In the genomic region with DNA sequence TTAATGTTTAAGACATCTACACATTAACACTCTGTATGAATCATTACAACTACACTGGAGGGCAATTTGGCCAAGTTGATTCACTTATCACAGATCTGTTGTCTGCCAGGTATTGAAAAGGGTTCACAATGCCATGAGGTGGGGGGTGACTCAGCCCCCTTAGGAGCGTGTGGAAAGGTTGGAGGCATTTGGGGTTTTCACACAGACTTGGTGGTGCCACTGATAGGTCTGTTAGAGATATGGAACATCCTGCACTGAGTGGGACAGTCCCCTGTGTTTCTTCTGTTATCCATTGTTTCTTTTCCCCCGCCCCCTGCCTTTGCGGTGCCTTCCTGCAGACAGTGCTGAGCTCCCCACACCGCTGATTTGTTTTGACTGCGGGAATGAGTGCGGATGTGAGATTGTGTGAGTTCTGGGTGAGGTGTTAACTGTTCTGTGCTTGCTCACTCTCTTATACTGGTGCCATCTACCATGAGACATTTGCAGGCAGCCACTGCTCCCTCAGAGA, we compare ENCODE assay signal across 18 cellular contexts. TPM values are rescaled to one million over a fixed set of nuclear protein-coding genes. Genes with fewer than 3 reads are reported as not detected.
DNase-seq lines count a peak whose midpoint lies in the region; ATAC-seq, FAIRE-seq and TF ChIP-seq lines count a peak whose summit lies in the region.
"Had no signal": no experiment of that assay in that cellular context is flagged by ENCODE, and none has a peak within 500 bp of the region (broad histone marks: within the 10 kb centered on the region; RNA-seq: fewer than 3 reads in every experiment).

No MANE protein-coding gene starts in this region.

- TF ChIP-seq POLR2A in HepG2 (IDR thresholded peaks at IDR 0.05; ENCODE audit: insufficient read depth in 1 of 2, low read depth in 2 of 2, low read length in 2 of 2) = no peak

- TF ChIP-seq CTCF in HepG2 (CRISPR knock-in tag; IDR thresholded peaks at IDR 0.05) (no peak), left lung (IDR thresholded peaks at IDR 0.05) (no peak), hepatocyte (IDR thresholded peaks at IDR 0.05; ENCODE audit: poor library complexity) (no peak)

- in situ Hi-C loops in HepG2 (cut with HindIII; ENCODE audit: extremely low pct_ligation_motif_present, low pct_unique_long_range_greater_than_20kb) = no loop called here

- TF ChIP-seq RAD21 in HepG2 (CRISPR knock-in tag; IDR thresholded peaks at IDR 0.05) = no peak

- peak; percentile 32 for ATAC-seq in HepG2
- ATAC-seq in left lung = no peak
- no peak for ATAC-seq in HG03175 (IDR thresholded peaks at IDR 0.05; ENCODE audit: unreplicated experiment)
- ATAC-seq: naive thymus-derived CD8-positive, alpha-beta T cell; psoas muscle; upper lobe of right lung had no signal

- H3K27me3 Mint-ChIP-seq in activated naive CD8-positive, alpha-beta T cell treated with anti-CD3 and anti-CD28 coated beads for 36 hours = no peaks in the 10 kb centered on the region
- H3K27me3 Mint-ChIP-seq: dendritic cell treated with granulocyte-macrophage colony-stimulating factor and Interleukin-4, amounts not matched to agents 40 ng/mL and 50 ng/mL, for 4 days; naive thymus-derived CD8-positive, alpha-beta T cell had no signal

- no peak overlapping the region for H3K4me3 Mint-ChIP-seq in activated naive CD8-positive, alpha-beta T cell treated with anti-CD3 and anti-CD28 coated beads for 36 hours
- H3K4me3 Mint-ChIP-seq: dendritic cell treated with granulocyte-macrophage colony-stimulating factor and Interleukin-4, amounts not matched to agents 40 ng/mL and 50 ng/mL, for 4 days; naive thymus-derived CD8-positive, alpha-beta T cell had no signal

- H3K27me3 ChIP-seq in HepG2 (ENCODE audit: control insufficient read depth in 1 of 2, insufficient read depth in 2 of 2, low read length in 2 of 2) (peaks cover 0 to 10% of the 10 kb centered on the region in 2 experiments; a peak in 1 of 5 replicates), left lung (no peaks in the 10 kb centered on the region), hepatocyte (no peaks in the 10 kb centered on the region)
- H3K27me3 ChIP-seq: MG63, upper lobe of right lung had no signal

- intact Hi-C loops in HepG2 (cut with micrococcal nuclease; ENCODE audit: unreplicated experiment) = no loop called here
- intact Hi-C loops in left lung (cut with DNase I) = no loop called here

- peak overlapping the region; percentile 65 for H3K27ac Mint-ChIP-seq in activated naive CD8-positive, alpha-beta T cell treated with anti-CD3 and anti-CD28 coated beads for 36 hours
- H3K27ac Mint-ChIP-seq: dendritic cell treated with granulocyte-macrophage colony-stimulating factor and Interleukin-4, amounts not matched to agents 40 ng/mL and 50 ng/mL, for 4 days; naive thymus-derived CD8-positive, alpha-beta T cell had no signal

- H4K20me1 ChIP-seq in HepG2 (ENCODE audit: insufficient read depth, low read length) (no peaks in the 10 kb centered on the region), hepatocyte (ENCODE audit: insufficient read depth, poor library complexity, severe bottlenecking) (no peaks in the 10 kb centered on the region)

- no TSS peak for BruUV-seq in HepG2 (replicated peaks; lab: Mats Ljungman, UMichigan)

- H2AFZ ChIP-seq in HepG2 (ENCODE audit: low read length) (no peak overlapping the region), hepatocyte (no peak overlapping the region)

- peaks cover 12% of the 10 kb centered on the region for H3K4me1 Mint-ChIP-seq in activated naive CD8-positive, alpha-beta T cell treated with anti-CD3 and anti-CD28 coated beads for 36 hours
- H3K4me1 Mint-ChIP-seq: naive thymus-derived CD8-positive, alpha-beta T cell had no signal

- no peaks in the 10 kb centered on the region for H3K9me3 ChIP-seq in HepG2 (ENCODE audit: low read length)
- no peaks in the 10 kb centered on the region for H3K9me3 ChIP-seq in left lung
- H3K9me3 ChIP-seq in hepatocyte (ENCODE audit: low read depth) = no peaks in the 10 kb centered on the region
- H3K9me3 ChIP-seq: psoas muscle, upper lobe of right lung had no signal

- FAIRE-seq in HepG2 (lab: Jason Lieb, UNC) = no peak
- FAIRE-seq: astrocyte had no signal

- H3K9me3 Mint-ChIP-seq in activated naive CD8-positive, alpha-beta T cell treated with anti-CD3 and anti-CD28 coated beads for 36 hours = no peaks in the 10 kb centered on the region
- H3K9me3 Mint-ChIP-seq: dendritic cell treated with granulocyte-macrophage colony-stimulating factor and Interleukin-4, amounts not matched to agents 40 ng/mL and 50 ng/mL, for 4 days; naive thymus-derived CD8-positive, alpha-beta T cell had no signal

- TF ChIP-seq EP300 in HepG2 (IDR thresholded peaks at IDR 0.05; ENCODE audit: low read depth in 2 of 2, low read length in 2 of 2) = no peak
- TF ChIP-seq EP300 in HepG2 (CRISPR knock-in tag; IDR thresholded peaks at IDR 0.05; ENCODE audit: borderline replicate concordance) = no peak

- no peaks in the 10 kb centered on the region for H3K79me2 ChIP-seq in HepG2 (ENCODE audit: insufficient read depth, low read length)
- no peaks in the 10 kb centered on the region for H3K79me2 ChIP-seq in hepatocyte

- no peak overlapping the region for H3K27ac ChIP-seq in HepG2 (ENCODE audit: extremely low read length, insufficient read depth, low read length)
- no peak overlapping the region for H3K27ac ChIP-seq in left lung
- H3K27ac ChIP-seq in hepatocyte = no peak overlapping the region
- H3K27ac ChIP-seq: psoas muscle, upper lobe of right lung, WERI-Rb-1 had no signal

- CTCF ChIA-PET in HepG2 (lab: Yijun Ruan, JAX; ENCODE audit: low intra/inter-chr PET ratio, low total read pairs) = no interaction called here

- H3K9me2 ChIP-seq in hepatocyte (replicated peaks; ENCODE audit: insufficient read depth) = no peaks in the 10 kb centered on the region

- POLR2A ChIA-PET in HepG2 (lab: Yijun Ruan, JAX) = no interaction called here

- H3K4me2 ChIP-seq in HepG2 (ENCODE audit: low read depth, low read length) (0 out of 2 replicates have a peak overlapping the region, but pooled peaks have one; percentile 6), hepatocyte (no peak overlapping the region)

- H3K4me3 ChIP-seq in HepG2 (replicated peaks in 1 of 3; ENCODE audit: insufficient read depth in 1 of 3, low read depth in 2 of 3, low read length in 3 of 3) (no peak overlapping the region), left lung (no peak overlapping the region), hepatocyte (no peak overlapping the region)
- H3K4me3 ChIP-seq: MG63, psoas muscle, upper lobe of right lung had no signal

- no peaks in the 10 kb centered on the region for H3K36me3 ChIP-seq in HepG2 (replicated peaks in 1 of 2; ENCODE audit: control insufficient read depth in 1 of 2, insufficient read depth in 2 of 2, low read length in 2 of 2)
- no peaks in the 10 kb centered on the region for H3K36me3 ChIP-seq in left lung
- H3K36me3 ChIP-seq in hepatocyte (replicated peaks; ENCODE audit: insufficient read depth, low read depth) = no peaks in the 10 kb centered on the region
- H3K36me3 ChIP-seq: MG63, upper lobe of right lung, WERI-Rb-1 had no signal

- H3K4me1 ChIP-seq in HepG2 (ENCODE audit: insufficient read depth, low read length) = no peaks in the 10 kb centered on the region; the same call in 1 of the 2 replicates
- H3K4me1 ChIP-seq in left lung = no peaks in the 10 kb centered on the region
- no peaks in the 10 kb centered on the region for H3K4me1 ChIP-seq in hepatocyte (ENCODE audit: insufficient read depth)
- H3K4me1 ChIP-seq: psoas muscle, upper lobe of right lung had no signal

- no peaks in the 10 kb centered on the region for H3K36me3 Mint-ChIP-seq in activated naive CD8-positive, alpha-beta T cell treated with anti-CD3 and anti-CD28 coated beads for 36 hours
- H3K36me3 Mint-ChIP-seq: naive thymus-derived CD8-positive, alpha-beta T cell had no signal

- DNase-seq in stimulated activated CD4-positive, alpha-beta T cell treated with anti-CD3 and anti-CD28 coated beads, Interleukin-15, amount 100 ng/mL, for 48 hours (ENCODE audit: low read depth in 2 of 2) = peak; percentile 48 to 58
- no peak for DNase-seq in stimulated activated CD4-positive, alpha-beta T cell treated with anti-CD3 and anti-CD28 coated beads, Interleukin-4, amount 100 ng/mL, for 1 hour
- DNase-seq in activated naive CD8-positive, alpha-beta T cell treated with anti-CD3 and anti-CD28 coated beads for 36 hours = peak; percentile 32
- DNase-seq in HepG2 (ENCODE audit: low spot score) = no peak
- no peak for DNase-seq in left lung
- no peak for DNase-seq in NCI-H1436 treated with DMSO at 0.1 percent for 48 hours (lab: John Stamatoyannopoulos, UW)
- no peak for DNase-seq in hepatocyte (ENCODE audit: low spot score)
- DNase-seq: MG63; naive thymus-derived CD8-positive, alpha-beta T cell; NCI-H2081; NCI-H774; psoas muscle; SW 1271; upper lobe of right lung; WERI-Rb-1 had no signal

- no peak overlapping the region for H3K9ac ChIP-seq in HepG2 (ENCODE audit: insufficient read depth, low read depth, low read length)

- WGBS in HepG2 (ENCODE audit: low lambda C conversion rate) = 34% methylated on average over 6 of the region's 6 CpGs
- 41% methylated on average over 6 of the region's 6 CpGs for WGBS in hepatocyte (ENCODE audit: low lambda C conversion rate, missing lambda C conversion rate)

RNA-seq across cellular contexts. Expression of gene TSN, which starts 9.3 kb away (rescaled TPM):
- 10 to 100 TPM; 94.8 to 99.5 TPM for total RNA-seq in activated naive CD8-positive, alpha-beta T cell treated with anti-CD3 and anti-CD28 coated beads for 36 hours
- total RNA-seq in HepG2 (2016; rRNA removed; fragmentation: Illumina TruSeq; extraction: Trizol) (115 and 159 TPM in 2 replicates), left lung (10 to 100 TPM; 51.3 to 56.9 TPM), hepatocyte (55.2 and 63.2 TPM in 2 replicates)
- 17.2 and 22.2 TPM in 2 replicates for total RNA-seq in HepG2 (2016; cell fraction: cytosol; rRNA removed; fragmentation: Illumina TruSeq; extraction: Trizol; ENCODE audit: low read depth)
- total RNA-seq in HepG2 (2016; cell fraction: insoluble cytoplasmic fraction; rRNA removed; fragmentation: Illumina TruSeq; extraction: Trizol) = 120 and 171 TPM in 2 replicates
- 42.8 and 45.0 TPM in 2 replicates for total RNA-seq in HepG2 (2016; cell fraction: membrane; rRNA removed; fragmentation: Illumina TruSeq; extraction: Trizol)
- 62.1 and 67.2 TPM in 2 replicates for total RNA-seq in HepG2 (2016; cell fraction: nucleus; rRNA removed; fragmentation: Illumina TruSeq; extraction: Trizol)
- polyA plus RNA-seq in HepG2 (2011; rRNA removed) (45.0 and 56.4 TPM in 2 replicates), hepatocyte (43.5 and 45.4 TPM in 2 replicates)
- 33.3 and 47.8 TPM in 2 replicates for polyA plus RNA-seq in HepG2 (2011; cell fraction: cytosol; rRNA removed)
- 11.7 and 15.2 TPM in 2 replicates for polyA plus RNA-seq in HepG2 (2011; cell fraction: nucleus; rRNA removed)
- 45.8 and 66.2 TPM in 2 replicates for polyA plus RNA-seq in HepG2 (2012)
- polyA plus RNA-seq in HepG2 (2016; cell fraction: cytosol; fragmentation: Illumina TruSeq; extraction: Trizol; ENCODE audit: low read depth) = 9.2 and 9.7 TPM in 2 replicates
- 138 and 143 TPM in 2 replicates for polyA plus RNA-seq in HepG2 (2016; cell fraction: insoluble cytoplasmic fraction; fragmentation: Illumina TruSeq; extraction: Trizol; ENCODE audit: low read depth)
- polyA plus RNA-seq in HepG2 (2016; cell fraction: membrane; fragmentation: Illumina TruSeq; extraction: Trizol; ENCODE audit: low read depth) = 24.1 and 24.3 TPM in 2 replicates
- 77.1 and 79.4 TPM in 2 replicates for polyA plus RNA-seq in HepG2 (2016; cell fraction: nucleus; fragmentation: Illumina TruSeq; extraction: Trizol; ENCODE audit: insufficient read depth, low read depth)
- 36.2 and 43.1 TPM in 2 replicates for polyA minus RNA-seq in HepG2 (2011; rRNA and poly(A)+ RNA removed; ENCODE audit: low replicate concordance)
- polyA minus RNA-seq in HepG2 (2011; cell fraction: cytosol; rRNA and poly(A)+ RNA removed) = 47.0 and 54.1 TPM in 2 replicates
- polyA minus RNA-seq in HepG2 (2011; cell fraction: nucleus; rRNA and poly(A)+ RNA removed) = 51.5 and 60.0 TPM in 2 replicates

RNA-seq across cellular contexts. Expression of gene NIFK, which starts 9.4 kb away (rescaled TPM):
- total RNA-seq in activated naive CD8-positive, alpha-beta T cell treated with anti-CD3 and anti-CD28 coated beads for 36 hours = 100 to 1,000 TPM; 186 to 202 TPM
- 105 and 178 TPM in 2 replicates for total RNA-seq in HepG2 (2016; rRNA removed; fragmentation: Illumina TruSeq; extraction: Trizol)
- 18.3 and 18.6 TPM in 2 replicates for total RNA-seq in HepG2 (2016; cell fraction: cytosol; rRNA removed; fragmentation: Illumina TruSeq; extraction: Trizol; ENCODE audit: low read depth)
- total RNA-seq in HepG2 (2016; cell fraction: insoluble cytoplasmic fraction; rRNA removed; fragmentation: Illumina TruSeq; extraction: Trizol) = 106 and 182 TPM in 2 replicates
- total RNA-seq in HepG2 (2016; cell fraction: membrane; rRNA removed; fragmentation: Illumina TruSeq; extraction: Trizol) = 33.2 and 34.0 TPM in 2 replicates
- total RNA-seq in HepG2 (2016; cell fraction: nucleus; rRNA removed; fragmentation: Illumina TruSeq; extraction: Trizol) = 39.8 and 54.5 TPM in 2 replicates
- 14.9 and 19.6 TPM in 2 replicates for polyA plus RNA-seq in HepG2 (2011; rRNA removed)
- 9.0 and 13.7 TPM in 2 replicates for polyA plus RNA-seq in HepG2 (2011; cell fraction: cytosol; rRNA removed)
- 5.2 and 12.4 TPM in 2 replicates for polyA plus RNA-seq in HepG2 (2011; cell fraction: nucleus; rRNA removed)
- 39.3 and 65.4 TPM in 2 replicates for polyA plus RNA-seq in HepG2 (2012)
- 14.4 and 19.1 TPM in 2 replicates for polyA plus RNA-seq in HepG2 (2016; cell fraction: cytosol; fragmentation: Illumina TruSeq; extraction: Trizol; ENCODE audit: low read depth)
- 191 and 215 TPM in 2 replicates for polyA plus RNA-seq in HepG2 (2016; cell fraction: insoluble cytoplasmic fraction; fragmentation: Illumina TruSeq; extraction: Trizol; ENCODE audit: low read depth)
- 25.3 and 26.0 TPM in 2 replicates for polyA plus RNA-seq in HepG2 (2016; cell fraction: membrane; fragmentation: Illumina TruSeq; extraction: Trizol; ENCODE audit: low read depth)
- 82.1 and 84.7 TPM in 2 replicates for polyA plus RNA-seq in HepG2 (2016; cell fraction: nucleus; fragmentation: Illumina TruSeq; extraction: Trizol; ENCODE audit: insufficient read depth, low read depth)
- 9.1 and 13.2 TPM in 2 replicates for polyA minus RNA-seq in HepG2 (2011; rRNA and poly(A)+ RNA removed; ENCODE audit: low replicate concordance)
- 8.3 and 8.9 TPM in 2 replicates for polyA minus RNA-seq in HepG2 (2011; cell fraction: cytosol; rRNA and poly(A)+ RNA removed)
- polyA minus RNA-seq in HepG2 (2011; cell fraction: nucleus; rRNA and poly(A)+ RNA removed) = 15.1 and 22.1 TPM in 2 replicates
- total RNA-seq in left lung = 10 to 100 TPM; 34.6 to 46.2 TPM
- 53.6 and 85.7 TPM in 2 replicates for total RNA-seq in hepatocyte
- 54.6 and 64.5 TPM in 2 replicates for polyA plus RNA-seq in hepatocyte

Comparison
In these comparisons a context has a peak if more than half of its experiments do, and no peak if none do; other contexts are left out.
1. DNase-seq: peak in stimulated activated CD4-positive, alpha-beta T cell treated with anti-CD3 and anti-CD28 coated beads, Interleukin-15, amount 100 ng/mL, for 48 hours (2 of 2) and activated naive CD8-positive, alpha-beta T cell treated with anti-CD3 and anti-CD28 coated beads for 36 hours (single experiment); none in stimulated activated CD4-positive, alpha-beta T cell treated with anti-CD3 and anti-CD28 coated beads, Interleukin-4, amount 100 ng/mL, for 1 hour (single experiment), HepG2 (single experiment), left lung (0 of 2), NCI-H1436 treated with DMSO at 0.1 percent for 48 hours (single experiment) and hepatocyte (single experiment).